Comparison of ENCODE assay signal across 18 cellular contexts in genomic region chr18:21853972-21854563, GRCh38.
A peak's percentile ranks its signal among the peaks of the same experiment; 100 is the strongest.
DNase-seq lines count a peak whose midpoint lies in the region; ATAC-seq and TF ChIP-seq lines count a peak whose summit lies in the region.
"Had no signal": no experiment of that assay in that cellular context is flagged by ENCODE, and none has a peak within 500 bp of the region (broad histone marks: within the 10 kb centered on the region; RNA-seq: fewer than 3 reads in every experiment).

No MANE protein-coding gene starts in this region.

- no peaks in the 10 kb centered on the region for H3K27me3 Mint-ChIP-seq in CD8-positive, alpha-beta T cell (ENCODE audit: low read depth)
- no peaks in the 10 kb centered on the region for H3K27me3 Mint-ChIP-seq in activated T-helper 1 cell treated with anti-CD3 and anti-CD28 coated beads, Interleukin-12 subunit alpha, Interleukin-12 subunit beta, Interleukin-2, Interleukin-4 antibody, amounts not matched to agents 30 ng/mL and 10 ng/mL and 1 ng/mL, durations not matched to agents 14 hours and 24 hours and 36 hours (ENCODE audit: insufficient read depth)

- peaks cover 4 to 30% of the 10 kb centered on the region in 2 donors for H3K36me3 ChIP-seq in left lung
- H3K36me3 ChIP-seq in CD8-positive, alpha-beta T cell (ENCODE audit: insufficient read depth, low read length): peaks cover 6% of the 10 kb centered on the region
- peaks cover 4 to 42% (median 34%) of the 10 kb centered on the region in 4 donors for H3K36me3 ChIP-seq in stomach

- no peak for TF ChIP-seq POLR2A in stomach (IDR thresholded peaks at IDR 0.05)

- H3K27me3 ChIP-seq in left lung (no peaks in the 10 kb centered on the region), stomach (no peaks in the 10 kb centered on the region)
- no peaks in the 10 kb centered on the region for H3K27me3 ChIP-seq in CD8-positive, alpha-beta T cell (ENCODE audit: insufficient read depth, low read length)

- H3K4me3 ChIP-seq in AG10803 (ENCODE audit: low read length): no peak overlapping the region
- no peak overlapping the region for H3K4me3 ChIP-seq in choroid plexus epithelial cell (ENCODE audit: low read depth, low read length)
- H3K4me3 ChIP-seq in left lung: no peak overlapping the region
- no peak overlapping the region for H3K4me3 ChIP-seq in CD8-positive, alpha-beta T cell (ENCODE audit: low read depth, low read length)
- no peak overlapping the region for H3K4me3 ChIP-seq in stomach
- H3K4me3 ChIP-seq: GM12878, PC-9 had no signal

- CTCF ChIA-PET in CD8-positive, alpha-beta T cell (lab: Charles Lee): no interaction called here

- no peak for TF ChIP-seq CTCF in AG10803 (conservative IDR thresholded peaks at IDR 0.05; ENCODE audit: low read length)
- no peak for TF ChIP-seq CTCF in choroid plexus epithelial cell (conservative IDR thresholded peaks at IDR 0.05; ENCODE audit: low read depth, low read length)
- no peak for TF ChIP-seq CTCF in left lung (IDR thresholded peaks at IDR 0.05)
- TF ChIP-seq CTCF in CD8-positive, alpha-beta T cell (IDR thresholded peaks at IDR 0.05): no peak
- no peak for TF ChIP-seq CTCF in stomach (IDR thresholded peaks at IDR 0.05)

- no peaks in the 10 kb centered on the region for H3K9me3 Mint-ChIP-seq in CD8-positive, alpha-beta T cell
- no peaks in the 10 kb centered on the region for H3K9me3 Mint-ChIP-seq in activated T-helper 1 cell treated with anti-CD3 and anti-CD28 coated beads, Interleukin-12 subunit alpha, Interleukin-12 subunit beta, Interleukin-2, Interleukin-4 antibody, amounts not matched to agents 30 ng/mL and 10 ng/mL and 1 ng/mL, durations not matched to agents 14 hours and 24 hours and 36 hours
- H3K9me3 Mint-ChIP-seq: CD14-positive monocyte had no signal

- H3K9me3 ChIP-seq in left lung: no peaks in the 10 kb centered on the region
- H3K9me3 ChIP-seq in CD8-positive, alpha-beta T cell (ENCODE audit: low read length): no peaks in the 10 kb centered on the region
- H3K9me3 ChIP-seq in stomach: no peaks in the 10 kb centered on the region
- H3K9me3 ChIP-seq: Caco-2 had no signal

- POLR2A ChIA-PET in CD8-positive, alpha-beta T cell (lab: Charles Lee): no interaction called here

- intact Hi-C loops in left lung (cut with DNase I) (no loop called here), stomach (cut with DNase I; ENCODE audit: low total_unique reads) (no loop called here)
- intact Hi-C loops in CD8-positive, alpha-beta T cell (cut with DNase I, micrococcal nuclease): loop anchor here in 1 of 2 experiments (10.0 kb wide), 1 partner anchor 369 kb away; no protein-coding TSS in a partner anchor
- intact Hi-C loops in activated T-helper 1 cell treated with anti-CD3 and anti-CD28 coated beads, Interleukin-12 subunit alpha, Interleukin-12 subunit beta, Interleukin-2, Interleukin-4 antibody, amounts not matched to agents 30 ng/mL and 10 ng/mL and 1 ng/mL, durations not matched to agents 14 hours and 24 hours and 36 hours (cut with micrococcal nuclease): loop anchor here (5.0 to 10.0 kb wide), 3 partner anchors 152 to 367 kb away; partner anchors contain the start of genes ABHD3 and ESCO1

- peak; percentile 61 for ATAC-seq in left lung
- ATAC-seq in CD8-positive, alpha-beta T cell: no peak

- WGBS in stomach, 5 donors: 74 to 81% (median 76%) methylated on average over 4 of the region's 4 CpGs

- peaks cover 7% of the 10 kb centered on the region for H3K4me1 Mint-ChIP-seq in CD8-positive, alpha-beta T cell (ENCODE audit: low read depth)
- H3K4me1 Mint-ChIP-seq in activated T-helper 1 cell treated with anti-CD3 and anti-CD28 coated beads, Interleukin-12 subunit alpha, Interleukin-12 subunit beta, Interleukin-2, Interleukin-4 antibody, amounts not matched to agents 30 ng/mL and 10 ng/mL and 1 ng/mL, durations not matched to agents 14 hours and 24 hours and 36 hours (ENCODE audit: low read depth): peaks cover 12% of the 10 kb centered on the region

- H3K4me3 Mint-ChIP-seq in CD8-positive, alpha-beta T cell: no peak overlapping the region
- H3K4me3 Mint-ChIP-seq in activated T-helper 1 cell treated with anti-CD3 and anti-CD28 coated beads, Interleukin-12 subunit alpha, Interleukin-12 subunit beta, Interleukin-2, Interleukin-4 antibody, amounts not matched to agents 30 ng/mL and 10 ng/mL and 1 ng/mL, durations not matched to agents 14 hours and 24 hours and 36 hours: no peak overlapping the region
- H3K4me3 Mint-ChIP-seq: CD14-positive monocyte had no signal

- peaks cover 51% of the 10 kb centered on the region for H3K36me3 Mint-ChIP-seq in CD8-positive, alpha-beta T cell
- H3K36me3 Mint-ChIP-seq in activated T-helper 1 cell treated with anti-CD3 and anti-CD28 coated beads, Interleukin-12 subunit alpha, Interleukin-12 subunit beta, Interleukin-2, Interleukin-4 antibody, amounts not matched to agents 30 ng/mL and 10 ng/mL and 1 ng/mL, durations not matched to agents 14 hours and 24 hours and 36 hours (ENCODE audit: low read depth): peaks cover 3% of the 10 kb centered on the region

- H3K4me1 ChIP-seq in left lung (peaks cover 0 to 10% of the 10 kb centered on the region in 2 donors), stomach (peaks cover 0 to 9% (median 3%) of the 10 kb centered on the region in 4 donors)
- no peaks in the 10 kb centered on the region for H3K4me1 ChIP-seq in CD8-positive, alpha-beta T cell (ENCODE audit: insufficient read depth, low read length)
- H3K4me1 ChIP-seq: Caco-2 had no signal

- no peak overlapping the region for H3K27ac Mint-ChIP-seq in CD8-positive, alpha-beta T cell
- no peak overlapping the region for H3K27ac Mint-ChIP-seq in activated T-helper 1 cell treated with anti-CD3 and anti-CD28 coated beads, Interleukin-12 subunit alpha, Interleukin-12 subunit beta, Interleukin-2, Interleukin-4 antibody, amounts not matched to agents 30 ng/mL and 10 ng/mL and 1 ng/mL, durations not matched to agents 14 hours and 24 hours and 36 hours

- TF ChIP-seq EP300 in stomach (IDR thresholded peaks at IDR 0.05): no peak

- DNase-seq in AG10803 (ENCODE audit: low read depth) (peak; percentile 16), LHCN-M2 (ENCODE audit: low read depth) (peak; percentile 18), choroid plexus epithelial cell (ENCODE audit: low read depth) (peak; percentile 71), left lung (no peak), stomach (no peak)
- no peak for DNase-seq in CD8-positive, alpha-beta T cell
- DNase-seq in stimulated activated naive CD4-positive, alpha-beta T cell treated with Interleukin-2 at 50 U/mL for 16 hours (lab: John Stamatoyannopoulos, UW): no peak
- no peak for DNase-seq in activated T-helper 1 cell treated with anti-CD3 and anti-CD28 coated beads, Interleukin-12 subunit alpha, Interleukin-12 subunit beta, Interleukin-2, Interleukin-4 antibody, amounts not matched to agents 30 ng/mL and 10 ng/mL and 1 ng/mL, durations not matched to agents 14 hours and 24 hours and 36 hours (ENCODE audit: low spot score)
- DNase-seq: Caco-2; GOT3; Kasumi-1; NCI-H1436 treated with DMSO at 0.1 percent for 48 hours; NCI-H2081 treated with DMSO at 0.1 percent for 48 hours; NCI-H526; NK-92 treated with Interleukin-12 subunit alpha and Interleukin-12 subunit beta, amount 100 ng/mL, for 24 hours; PC-9 had no signal

- no peak overlapping the region for H3K27ac ChIP-seq in left lung
- no peak overlapping the region for H3K27ac ChIP-seq in CD8-positive, alpha-beta T cell (ENCODE audit: low read depth, low read length)
- no peak overlapping the region for H3K27ac ChIP-seq in stomach
- H3K27ac ChIP-seq: PC-9 had no signal

Comparison
In these comparisons a context has a peak if more than half of its experiments do, and no peak if none do; other contexts are left out.
1. DNase-seq: peak in AG10803 (single experiment), LHCN-M2 (single experiment) and choroid plexus epithelial cell (single experiment); none in left lung (0 of 2), CD8-positive, alpha-beta T cell (0 of 7), stimulated activated naive CD4-positive, alpha-beta T cell treated with Interleukin-2 at 50 U/mL for 16 hours (single experiment), stomach (single experiment) and activated T-helper 1 cell treated with anti-CD3 and anti-CD28 coated beads, Interleukin-12 subunit alpha, Interleukin-12 subunit beta, Interleukin-2, Interleukin-4 antibody, amounts not matched to agents 30 ng/mL and 10 ng/mL and 1 ng/mL, durations not matched to agents 14 hours and 24 hours and 36 hours (single experiment).